ENCODE assay signal across 8 cellular contexts in genomic region chr1:9233942-9234222, GRCh38. TPM values are rescaled to one million over a fixed set of nuclear protein-coding genes. Genes with fewer than 3 reads are reported as not detected.
A peak's percentile ranks its signal among the peaks of the same experiment; 100 is the strongest.
DNase-seq lines count a peak whose midpoint lies in the region; ATAC-seq lines count a peak whose summit lies in the region.

No MANE protein-coding gene starts in this region.

- no peaks in the 10 kb centered on the region for H3K36me3 ChIP-seq in HUES48 (ENCODE audit: control insufficient read depth, insufficient read depth, low read length)
- H3K36me3 ChIP-seq in iPS-15b (ENCODE audit: control insufficient read depth, insufficient read depth, low read length): no peaks in the 10 kb centered on the region

- H3K4me3 Mint-ChIP-seq in activated T-helper 2 cell treated with anti-CD3 and anti-CD28 coated beads, Interferon-gamma antibody, Interleukin-2, Interleukin-4, amounts not matched to agents 10 μg/mL and 5 μg/mL and 100 μg/mL, durations not matched to agents 14 hours and 24 hours and 36 hours (ENCODE audit: low read depth): peak overlapping the region; percentile 88
- H3K4me3 Mint-ChIP-seq in stimulated activated naive B cell treated with anti-CD40 and anti-IgM and Interleukin-4, amounts not matched to agents 10 μg/mL and 1 μg/mL and 100 μg/mL, for 72 hours: peak overlapping the region; percentile 89 to 98

- peak overlapping the region; percentile 91 for H3K27ac Mint-ChIP-seq in activated T-helper 2 cell treated with anti-CD3 and anti-CD28 coated beads, Interferon-gamma antibody, Interleukin-2, Interleukin-4, amounts not matched to agents 10 μg/mL and 5 μg/mL and 100 μg/mL, durations not matched to agents 14 hours and 24 hours and 36 hours
- peak overlapping the region; percentile 98 for H3K27ac Mint-ChIP-seq in stimulated activated naive B cell treated with anti-CD40 and anti-IgM and Interleukin-4, amounts not matched to agents 10 μg/mL and 1 μg/mL and 100 μg/mL, for 72 hours

- H3K27me3 ChIP-seq in HUES48 (ENCODE audit: control insufficient read depth, insufficient read depth, low read length) (no peaks in the 10 kb centered on the region), iPS-15b (ENCODE audit: control insufficient read depth, insufficient read depth, low read length) (no peaks in the 10 kb centered on the region)

- ATAC-seq in stimulated activated naive B cell treated with anti-CD40 and anti-IgM and Interleukin-4, amounts not matched to agents 10 μg/mL and 1 μg/mL and 100 μg/mL, for 72 hours (replicated peaks): no peak
- no peak for ATAC-seq in HG03135 (IDR thresholded peaks at IDR 0.05; ENCODE audit: unreplicated experiment)

- H3K27me3 Mint-ChIP-seq in activated T-helper 2 cell treated with anti-CD3 and anti-CD28 coated beads, Interferon-gamma antibody, Interleukin-2, Interleukin-4, amounts not matched to agents 10 μg/mL and 5 μg/mL and 100 μg/mL, durations not matched to agents 14 hours and 24 hours and 36 hours (ENCODE audit: low read depth): no peaks in the 10 kb centered on the region
- no peaks in the 10 kb centered on the region for H3K27me3 Mint-ChIP-seq in stimulated activated naive B cell treated with anti-CD40 and anti-IgM and Interleukin-4, amounts not matched to agents 10 μg/mL and 1 μg/mL and 100 μg/mL, for 72 hours

- intact Hi-C loops in activated T-helper 2 cell treated with anti-CD3 and anti-CD28 coated beads, Interferon-gamma antibody, Interleukin-2, Interleukin-4, amounts not matched to agents 10 μg/mL and 5 μg/mL and 100 μg/mL, durations not matched to agents 14 hours and 24 hours and 36 hours (cut with micrococcal nuclease): no loop called here

- H3K4me1 ChIP-seq in HUES48 (ENCODE audit: control insufficient read depth, insufficient read depth, low read length): peaks cover 9% of the 10 kb centered on the region
- no peaks in the 10 kb centered on the region for H3K4me1 ChIP-seq in iPS-15b (ENCODE audit: control insufficient read depth, insufficient read depth, low read length)

- H3K9me3 Mint-ChIP-seq in activated T-helper 2 cell treated with anti-CD3 and anti-CD28 coated beads, Interferon-gamma antibody, Interleukin-2, Interleukin-4, amounts not matched to agents 10 μg/mL and 5 μg/mL and 100 μg/mL, durations not matched to agents 14 hours and 24 hours and 36 hours: no peaks in the 10 kb centered on the region
- no peaks in the 10 kb centered on the region for H3K9me3 Mint-ChIP-seq in stimulated activated naive B cell treated with anti-CD40 and anti-IgM and Interleukin-4, amounts not matched to agents 10 μg/mL and 1 μg/mL and 100 μg/mL, for 72 hours

- H3K9ac ChIP-seq in HUES48 (ENCODE audit: low read depth, low read length): 0 out of 2 replicates have a peak overlapping the region, but pooled peaks have one; percentile 51
- H3K9ac ChIP-seq in iPS-15b (ENCODE audit: low read depth, low read length): no peak overlapping the region

- DNase-seq in activated T-helper 2 cell treated with anti-CD3 and anti-CD28 coated beads, Interferon-gamma antibody, Interleukin-2, Interleukin-4, amounts not matched to agents 10 μg/mL and 5 μg/mL and 100 μg/mL, durations not matched to agents 14 hours and 24 hours and 36 hours (ENCODE audit: low spot score): no peak
- DNase-seq in stimulated activated naive B cell treated with anti-CD40 and anti-IgM and Interleukin-4, amounts not matched to agents 10 μg/mL and 1 μg/mL and 100 μg/mL, for 72 hours: no peak
- DNase-seq in Kasumi-1 (lab: John Stamatoyannopoulos, UW) (no peak), HT-29 (ENCODE audit: low spot score) (no peak), D341Med (ENCODE audit: low spot score) (no peak)

- peaks cover 19% of the 10 kb centered on the region for H3K36me3 Mint-ChIP-seq in activated T-helper 2 cell treated with anti-CD3 and anti-CD28 coated beads, Interferon-gamma antibody, Interleukin-2, Interleukin-4, amounts not matched to agents 10 μg/mL and 5 μg/mL and 100 μg/mL, durations not matched to agents 14 hours and 24 hours and 36 hours (ENCODE audit: low read depth)
- H3K36me3 Mint-ChIP-seq in stimulated activated naive B cell treated with anti-CD40 and anti-IgM and Interleukin-4, amounts not matched to agents 10 μg/mL and 1 μg/mL and 100 μg/mL, for 72 hours: peaks cover 2 to 13% of the 10 kb centered on the region in 2 donors

- no peak overlapping the region for H3K27ac ChIP-seq in HUES48 (ENCODE audit: low read depth, low read length)

- no peaks in the 10 kb centered on the region for H3K9me3 ChIP-seq in HUES48 (ENCODE audit: control insufficient read depth, insufficient read depth, low read length)
- H3K9me3 ChIP-seq in iPS-15b (ENCODE audit: control insufficient read depth, insufficient read depth, low read length): no peaks in the 10 kb centered on the region

- H3K4me3 ChIP-seq in HUES48 (ENCODE audit: low read depth, low read length) (peak overlapping the region; percentile 89), iPS-15b (ENCODE audit: low read depth, low read length) (peak overlapping the region; percentile 82)

- H3K4me1 Mint-ChIP-seq in activated T-helper 2 cell treated with anti-CD3 and anti-CD28 coated beads, Interferon-gamma antibody, Interleukin-2, Interleukin-4, amounts not matched to agents 10 μg/mL and 5 μg/mL and 100 μg/mL, durations not matched to agents 14 hours and 24 hours and 36 hours (ENCODE audit: low read depth): peaks cover 38% of the 10 kb centered on the region
- peaks cover 21 to 37% of the 10 kb centered on the region in 2 donors for H3K4me1 Mint-ChIP-seq in stimulated activated naive B cell treated with anti-CD40 and anti-IgM and Interleukin-4, amounts not matched to agents 10 μg/mL and 1 μg/mL and 100 μg/mL, for 72 hours

RNA-seq across cellular contexts. Expression of gene H6PD, which starts 0.7 kb away (rescaled TPM):
- total RNA-seq in activated T-helper 2 cell treated with anti-CD3 and anti-CD28 coated beads, Interferon-gamma antibody, Interleukin-2, Interleukin-4, amounts not matched to agents 10 μg/mL and 5 μg/mL and 100 μg/mL, durations not matched to agents 14 hours and 24 hours and 36 hours: 27.1 and 28.0 TPM in 2 replicates
- total RNA-seq in HT-29 (2014; rRNA removed; shearing (Covaris generic)): 7.6 and 10.0 TPM in 2 replicates

RNA-seq across cellular contexts. Expression of gene SPSB1, which starts 58.8 kb away (rescaled TPM):
- total RNA-seq in activated T-helper 2 cell treated with anti-CD3 and anti-CD28 coated beads, Interferon-gamma antibody, Interleukin-2, Interleukin-4, amounts not matched to agents 10 μg/mL and 5 μg/mL and 100 μg/mL, durations not matched to agents 14 hours and 24 hours and 36 hours: 7.1 and 7.5 TPM in 2 replicates
- total RNA-seq in HT-29 (2014; rRNA removed; shearing (Covaris generic)): 8.3 and 11.9 TPM in 2 replicates
